In the genomic region with DNA sequence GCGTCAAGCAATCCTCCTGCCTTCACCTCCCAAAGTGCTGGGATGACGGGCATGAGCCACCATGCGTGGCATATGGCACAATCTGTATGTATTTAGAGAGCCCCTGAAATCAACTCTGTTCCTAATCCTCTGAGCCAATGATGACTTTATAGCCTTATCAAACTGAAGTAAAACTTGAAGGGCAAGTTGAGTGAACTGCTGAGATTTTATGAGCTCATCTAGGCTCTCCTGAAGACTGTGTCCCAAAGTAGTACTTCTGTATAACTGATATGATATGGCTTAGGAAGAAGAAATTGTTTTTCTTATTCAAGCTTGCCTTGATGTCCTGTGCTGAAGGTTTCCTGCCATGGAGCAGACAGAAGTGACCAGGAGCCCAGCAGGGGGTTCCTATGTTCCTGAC, we compare ENCODE assay signal across 31 cellular contexts. TPM values are rescaled to one million over a fixed set of nuclear protein-coding genes. Genes with fewer than 3 reads are reported as not detected.
"Had no signal": no experiment of that assay in that cellular context is flagged by ENCODE, and none has a peak within 500 bp of the region (broad histone marks: within the 10 kb centered on the region; RNA-seq: fewer than 3 reads in every experiment).

No MANE protein-coding gene starts in this region.

- DNase-seq: activated CD4-positive, alpha-beta T cell treated with anti-CD3 and anti-CD28 coated beads for 4 hours; activated CD8-positive, alpha-beta T cell treated with anti-CD3 and anti-CD28 coated beads for 36 hours; activated naive CD4-positive, alpha-beta T cell; activated T-cell treated with anti-CD3 and anti-CD28 coated beads, Interleukin-2, amount 50 U/mL, for 72 hours; effector CD8-positive, alpha-beta T cell; erythroblast; head of caudate nucleus; hippocampal formation; kidney; midbrain; naive thymus-derived CD8-positive, alpha-beta T cell; nucleus accumbens; right lobe of liver; stimulated activated CD4-positive, alpha-beta T cell treated with anti-CD3 and anti-CD28 coated beads, Interleukin-1b, Interleukin-23, amount 100 ng/mL, for 48 hours; stimulated activated CD4-positive, alpha-beta T cell treated with anti-CD3 and anti-CD28 coated beads, Interleukin-4, amount 100 ng/mL, for 4 hours; stimulated activated CD8-positive, alpha-beta memory T cell treated with anti-CD3 and anti-CD28 coated beads, Interleukin-4, amount 100 ng/mL, for 48 hours; stimulated activated naive CD8-positive, alpha-beta T cell treated with anti-CD3 and anti-CD28 coated beads, Interleukin-15, amount 100 ng/mL, for 72 hours; substantia nigra; thyroid gland; upper lobe of left lung had no signal

- H3K27me3 ChIP-seq: right lobe of liver, thyroid gland, upper lobe of left lung had no signal

- H3K4me1 ChIP-seq: parathyroid adenoma had no signal

- H3K27ac Mint-ChIP-seq: activated CD8-positive, alpha-beta T cell treated with anti-CD3 and anti-CD28 coated beads for 36 hours; activated naive CD4-positive, alpha-beta T cell treated with anti-CD3 and anti-CD28 coated beads, Interleukin-2, amount 50 U/mL, for 72 hours; activated T-cell treated with anti-CD3 and anti-CD28 coated beads, Interleukin-2, amount 50 U/mL, for 72 hours; stimulated activated memory B cell treated with anti-CD40 and anti-IgM and Interleukin-4, amounts not matched to agents 10 μg/mL and 1 μg/mL and 100 μg/mL, for 72 hours; stimulated activated naive CD8-positive, alpha-beta T cell treated with anti-CD3 and anti-CD28 coated beads, Interleukin-15, amount 100 ng/mL, for 72 hours had no signal

- H3K4me3 ChIP-seq: right lobe of liver, smooth muscle cell, thyroid gland, upper lobe of left lung had no signal

- H3K27me3 Mint-ChIP-seq: activated CD8-positive, alpha-beta T cell treated with anti-CD3 and anti-CD28 coated beads for 36 hours; central memory CD8-positive, alpha-beta T cell; naive thymus-derived CD8-positive, alpha-beta T cell; stimulated activated memory B cell treated with anti-CD40 and anti-IgM and Interleukin-4, amounts not matched to agents 10 μg/mL and 1 μg/mL and 100 μg/mL, for 72 hours; stimulated activated naive CD8-positive, alpha-beta T cell treated with anti-CD3 and anti-CD28 coated beads, Interleukin-15, amount 100 ng/mL, for 72 hours had no signal

- H3K4me2 ChIP-seq: smooth muscle cell had no signal

- H2AFZ ChIP-seq: parathyroid adenoma had no signal

- H3K79me2 ChIP-seq: parathyroid adenoma had no signal

- FAIRE-seq: bronchial epithelial cell, colon, kidney had no signal

- ATAC-seq: activated CD8-positive, alpha-beta T cell treated with anti-CD3 and anti-CD28 coated beads for 36 hours; activated naive CD4-positive, alpha-beta T cell treated with anti-CD3 and anti-CD28 coated beads, Interleukin-2, amount 50 U/mL, for 72 hours; activated T-cell treated with anti-CD3 and anti-CD28 coated beads, Interleukin-2, amount 50 U/mL, for 72 hours; naive thymus-derived CD8-positive, alpha-beta T cell; right lobe of liver; stimulated activated memory B cell treated with anti-CD40 and anti-IgM and Interleukin-4, amounts not matched to agents 10 μg/mL and 1 μg/mL and 100 μg/mL, for 72 hours; stimulated activated naive CD8-positive, alpha-beta T cell treated with anti-CD3 and anti-CD28 coated beads, Interleukin-15, amount 100 ng/mL, for 72 hours had no signal

- H3K9me3 ChIP-seq: right lobe of liver, thyroid gland, upper lobe of left lung had no signal

- H3K9me3 Mint-ChIP-seq: activated CD8-positive, alpha-beta T cell treated with anti-CD3 and anti-CD28 coated beads for 36 hours; activated naive CD4-positive, alpha-beta T cell treated with anti-CD3 and anti-CD28 coated beads, Interleukin-2, amount 50 U/mL, for 72 hours; activated T-cell treated with anti-CD3 and anti-CD28 coated beads, Interleukin-2, amount 50 U/mL, for 72 hours; central memory CD8-positive, alpha-beta T cell; naive thymus-derived CD8-positive, alpha-beta T cell; neural crest cell; stimulated activated memory B cell treated with anti-CD40 and anti-IgM and Interleukin-4, amounts not matched to agents 10 μg/mL and 1 μg/mL and 100 μg/mL, for 72 hours; stimulated activated naive CD8-positive, alpha-beta T cell treated with anti-CD3 and anti-CD28 coated beads, Interleukin-15, amount 100 ng/mL, for 72 hours had no signal

- H3K4me3 Mint-ChIP-seq: activated CD8-positive, alpha-beta T cell treated with anti-CD3 and anti-CD28 coated beads for 36 hours; activated T-cell treated with anti-CD3 and anti-CD28 coated beads, Interleukin-2, amount 50 U/mL, for 72 hours; central memory CD8-positive, alpha-beta T cell; naive thymus-derived CD8-positive, alpha-beta T cell; neural crest cell; stimulated activated memory B cell treated with anti-CD40 and anti-IgM and Interleukin-4, amounts not matched to agents 10 μg/mL and 1 μg/mL and 100 μg/mL, for 72 hours; stimulated activated naive CD8-positive, alpha-beta T cell treated with anti-CD3 and anti-CD28 coated beads, Interleukin-15, amount 100 ng/mL, for 72 hours had no signal

- H3K9ac ChIP-seq: parathyroid adenoma had no signal

- H3K4me1 Mint-ChIP-seq: central memory CD8-positive, alpha-beta T cell; naive thymus-derived CD8-positive, alpha-beta T cell; neural crest cell; stimulated activated memory B cell treated with anti-CD40 and anti-IgM and Interleukin-4, amounts not matched to agents 10 μg/mL and 1 μg/mL and 100 μg/mL, for 72 hours; stimulated activated naive CD8-positive, alpha-beta T cell treated with anti-CD3 and anti-CD28 coated beads, Interleukin-15, amount 100 ng/mL, for 72 hours had no signal

- H3K27ac ChIP-seq: parathyroid adenoma, right lobe of liver, upper lobe of left lung had no signal

RNA-seq across cellular contexts. Expression of gene NKAIN1, which starts 23.7 kb away (rescaled TPM):
- total RNA-seq: activated CD8-positive, alpha-beta T cell treated with anti-CD3 and anti-CD28 coated beads for 36 hours; activated naive CD4-positive, alpha-beta T cell treated with anti-CD3 and anti-CD28 coated beads, Interleukin-2, amount 50 U/mL, for 72 hours; activated T-cell treated with anti-CD3 and anti-CD28 coated beads, Interleukin-2, amount 50 U/mL, for 72 hours; bronchial epithelial cell; dermis microvascular lymphatic vessel endothelial cell; fibroblast of villous mesenchyme; naive thymus-derived CD8-positive, alpha-beta T cell; right lobe of liver; smooth muscle cell; T-helper 1 cell treated with Interleukin-12 subunit alpha and Interleukin-12 subunit beta and Interleukin-4 antibody, amounts not matched to agents 30 ng/mL and 1 ng/mL, for 36 hours; thyroid gland had no signal
- polyA plus RNA-seq: naive thymus-derived CD8-positive, alpha-beta T cell had no signal
